19 cellular contexts compared by ENCODE assay signal in genomic region chr2:51995293-51995692, GRCh38.
DNase-seq lines count a peak whose midpoint lies in the region; ATAC-seq, FAIRE-seq and TF ChIP-seq lines count a peak whose summit lies in the region.
"Had no signal": no experiment of that assay in that cellular context is flagged by ENCODE, and none has a peak within 500 bp of the region (broad histone marks: within the 10 kb centered on the region; RNA-seq: fewer than 3 reads in every experiment).

No MANE protein-coding gene starts in this region.

- no peak for DNase-seq in GM23338 (ENCODE audit: low spot score)
- peak; percentile 83 for DNase-seq in astrocyte of the cerebellum (ENCODE audit: low read depth)
- peak; percentile 10 for DNase-seq in fibroblast of villous mesenchyme (ENCODE audit: low read depth)
- DNase-seq in MM.1S = no peak
- DNase-seq in urothelium cell line (ENCODE audit: low spot score) = no peak
- DNase-seq in GM10248 (ENCODE audit: extremely low spot score) = no peak
- DNase-seq: activated CD4-positive, alpha-beta T cell treated with anti-CD3 and anti-CD28 coated beads, Interleukin-2, amount 50 U/mL, for 1 hour; central memory CD4-positive, alpha-beta T cell; effector CD8-positive, alpha-beta T cell; lower lobe of right lung; NCI-H1048; NCI-H2171; NCI-H774; nephron progenitor cell; stomach had no signal

- no peak overlapping the region for H3K9ac ChIP-seq in MM.1S (ENCODE audit: low read length)

- peaks cover 7% of the 10 kb centered on the region for H3K27me3 Mint-ChIP-seq in GM23338 (ENCODE audit: insufficient read depth, low read depth, poor library complexity)
- H3K27me3 Mint-ChIP-seq: activated naive CD4-positive, alpha-beta T cell treated with anti-CD3 and anti-CD28 coated beads, Interleukin-2, amount 50 U/mL, for 24 hours; IgD-negative memory B cell had no signal

- CTCF ChIA-PET in GM10248 (lab: Yijun Ruan, JAX) = no interaction called here

- no peak overlapping the region for H3K4me2 ChIP-seq in GM23338
- no peak overlapping the region for H3K4me2 ChIP-seq in MM.1S (ENCODE audit: low read depth, low read length)

- peak overlapping the region; percentile 79 for H3K27ac ChIP-seq in ACC112 (ENCODE audit: low read depth, low read length)
- no peak overlapping the region for H3K27ac ChIP-seq in GM23338 (ENCODE audit: low read depth)
- no peak overlapping the region for H3K27ac ChIP-seq in MM.1S (ENCODE audit: low read length)
- H3K27ac ChIP-seq: lower lobe of right lung, stomach had no signal

- H3K27me3 ChIP-seq in ACC112 (ENCODE audit: insufficient read depth, low read length) (no peaks in the 10 kb centered on the region), GM23338 (ENCODE audit: insufficient read depth) (no peaks in the 10 kb centered on the region), MM.1S (replicated peaks; ENCODE audit: insufficient read depth, low read length) (no peaks in the 10 kb centered on the region)
- H3K27me3 ChIP-seq: stomach had no signal

- H3K79me2 ChIP-seq in ACC112 (ENCODE audit: control insufficient read depth, insufficient read depth, low read length, unreplicated experiment) (no peaks in the 10 kb centered on the region), GM23338 (replicated peaks; ENCODE audit: insufficient read depth) (no peaks in the 10 kb centered on the region), MM.1S (ENCODE audit: low read length) (no peaks in the 10 kb centered on the region)

- peaks cover 14% of the 10 kb centered on the region; the same call in 2 of the 3 replicates for H3K9me3 Mint-ChIP-seq in GM23338

- no peaks in the 10 kb centered on the region for H3F3A ChIP-seq in GM23338 (replicated peaks; ENCODE audit: low read depth)
- H3F3A ChIP-seq in MM.1S (ENCODE audit: insufficient read depth, low read length) = no peaks in the 10 kb centered on the region

- H3K36me3 ChIP-seq in ACC112 (ENCODE audit: insufficient read depth, low read length) (no peaks in the 10 kb centered on the region), GM23338 (ENCODE audit: insufficient read depth) (no peaks in the 10 kb centered on the region), MM.1S (replicated peaks; ENCODE audit: insufficient read depth, low read length) (no peaks in the 10 kb centered on the region)
- H3K36me3 ChIP-seq: lower lobe of right lung, stomach had no signal

- no peak overlapping the region for H3K4me3 Mint-ChIP-seq in GM23338
- H3K4me3 Mint-ChIP-seq: activated naive CD4-positive, alpha-beta T cell treated with anti-CD3 and anti-CD28 coated beads, Interleukin-2, amount 50 U/mL, for 24 hours; IgD-negative memory B cell; nephron progenitor cell had no signal

- no peaks in the 10 kb centered on the region for H4K20me1 ChIP-seq in GM23338 (replicated peaks; ENCODE audit: insufficient read depth)
- H4K20me1 ChIP-seq in MM.1S (ENCODE audit: insufficient read depth, low read length) = no peaks in the 10 kb centered on the region

- H3K9me3 ChIP-seq in MM.1S (replicated peaks; ENCODE audit: insufficient read depth, low read length) = no peaks in the 10 kb centered on the region
- H3K9me3 ChIP-seq: lower lobe of right lung had no signal

- in situ Hi-C loops in astrocyte of the cerebellum (cut with HindIII; ENCODE audit: low sequenced_read_pairs) = no loop called here

- peak overlapping the region; percentile 47; the same call in 1 of the 2 replicates for H3K27ac Mint-ChIP-seq in GM23338
- H3K27ac Mint-ChIP-seq: activated naive CD4-positive, alpha-beta T cell treated with anti-CD3 and anti-CD28 coated beads, Interleukin-2, amount 50 U/mL, for 24 hours; IgD-negative memory B cell; nephron progenitor cell had no signal

- ATAC-seq in GM23338 = no peak
- ATAC-seq in GM21528 (IDR thresholded peaks at IDR 0.05; ENCODE audit: low FRiP score, unreplicated experiment) = no peak
- ATAC-seq: lower lobe of right lung had no signal

- no peak overlapping the region for H2AFZ ChIP-seq in ACC112 (ENCODE audit: low read length, unreplicated experiment)
- H2AFZ ChIP-seq in GM23338 = no peak overlapping the region
- no peak overlapping the region for H2AFZ ChIP-seq in MM.1S (ENCODE audit: low read length)

- TF ChIP-seq CTCF in GM23338 (conservative IDR thresholded peaks at IDR 0.05; ENCODE audit: low read depth in 2 of 2) (no peak), astrocyte of the cerebellum (IDR thresholded peaks at IDR 0.05; ENCODE audit: low read depth, low read length, missing control alignments) (no peak), fibroblast of villous mesenchyme (IDR thresholded peaks at IDR 0.05; ENCODE audit: insufficient read depth, low read depth, low read length) (no peak), MM.1S (IDR thresholded peaks at IDR 0.05; ENCODE audit: low read length) (no peak), GM10248 (IDR thresholded peaks at IDR 0.05; ENCODE audit: control extremely low read depth, extremely low read depth, low read depth, missing control alignments) (no peak)

- H3K9me2 ChIP-seq in GM23338 (ENCODE audit: insufficient read depth) (no peaks in the 10 kb centered on the region), MM.1S (replicated peaks; ENCODE audit: insufficient read depth, low read length) (no peaks in the 10 kb centered on the region)

- H3K4me3 ChIP-seq in ACC112 (ENCODE audit: low read depth, low read length) (no peak overlapping the region), GM23338 (no peak overlapping the region), astrocyte of the cerebellum (ENCODE audit: low read depth, low read length) (no peak overlapping the region), fibroblast of villous mesenchyme (ENCODE audit: low read depth, low read length) (no peak overlapping the region), MM.1S (ENCODE audit: low read length) (no peak overlapping the region)
- H3K4me3 ChIP-seq: lower lobe of right lung, stomach had no signal

- peaks cover 22% of the 10 kb centered on the region for H3K36me3 Mint-ChIP-seq in GM23338 (ENCODE audit: low read depth)
- H3K36me3 Mint-ChIP-seq: activated naive CD4-positive, alpha-beta T cell treated with anti-CD3 and anti-CD28 coated beads, Interleukin-2, amount 50 U/mL, for 24 hours; IgD-negative memory B cell had no signal

- no peak for FAIRE-seq in urothelium cell line (lab: Jason Lieb, UNC)

- H3K4me1 ChIP-seq in ACC112 (ENCODE audit: control insufficient read depth, insufficient read depth, low read length, unreplicated experiment) (peaks cover 30% of the 10 kb centered on the region), GM23338 (ENCODE audit: insufficient read depth) (peaks cover 10% of the 10 kb centered on the region), MM.1S (ENCODE audit: low read length) (no peaks in the 10 kb centered on the region)
- H3K4me1 ChIP-seq: lower lobe of right lung, stomach had no signal

- POLR2A ChIA-PET in GM10248 (lab: Yijun Ruan, JAX) = no interaction called here

- H3K4me1 Mint-ChIP-seq in GM23338 = peaks cover 16% of the 10 kb centered on the region
- H3K4me1 Mint-ChIP-seq: activated naive CD4-positive, alpha-beta T cell treated with anti-CD3 and anti-CD28 coated beads, Interleukin-2, amount 50 U/mL, for 24 hours; IgD-negative memory B cell had no signal

TF ChIP-seq in GM23338, 12 proteins besides CTCF, POLR2A, EP300 and RAD21 (continues in another document):
- TF ChIP-seq JUNB (IDR thresholded peaks at IDR 0.05; ENCODE audit: unreplicated experiment) (no peak), ZNF114 (CRISPR knock-in tag; IDR thresholded peaks at IDR 0.05) (no peak), EZH2 (IDR thresholded peaks at IDR 0.05; ENCODE audit: low read depth, unreplicated experiment) (no peak), REST (IDR thresholded peaks at IDR 0.05; ENCODE audit: unreplicated experiment) (no peak), ZNF331 (CRISPR knock-in tag; IDR thresholded peaks at IDR 0.05; ENCODE audit: low read depth) (no peak), CREB1 (CRISPR knock-in tag; IDR thresholded peaks at IDR 0.05; ENCODE audit: low read depth) (no peak), EZH2phosphoT487 (IDR thresholded peaks at IDR 0.05; ENCODE audit: unreplicated experiment) (no peak)

Comparison
In these comparisons a context has a peak if more than half of its experiments do, and no peak if none do; other contexts are left out.
1. DNase-seq: peak in astrocyte of the cerebellum (single experiment) and fibroblast of villous mesenchyme (single experiment); none in GM23338 (single experiment), MM.1S (single experiment), urothelium cell line (single experiment) and GM10248 (single experiment).